Comparison of ENCODE assay signal across 16 cellular contexts in genomic region chr7:79506481-79506880, GRCh38. TPM values are rescaled to one million over a fixed set of nuclear protein-coding genes. Genes with fewer than 3 reads are reported as not detected.
DNase-seq lines count a peak whose midpoint lies in the region; ATAC-seq and TF ChIP-seq lines count a peak whose summit lies in the region.
"Had no signal": no experiment of that assay in that cellular context is flagged by ENCODE, and none has a peak within 500 bp of the region (broad histone marks: within the 10 kb centered on the region; RNA-seq: fewer than 3 reads in every experiment).

No MANE protein-coding gene starts in this region.

- CTCF ChIA-PET in activated CD4-positive, alpha-beta memory T cell treated with anti-CD3 and anti-CD28 coated beads, Interleukin-2, amount 10 ng/mL, durations not matched to agents 7 days and 5 days (lab: Charles Lee), result no interaction called here

- H3K4me1 Mint-ChIP-seq in activated CD4-positive, alpha-beta memory T cell treated with anti-CD3 and anti-CD28 coated beads, Interleukin-2, amount 10 ng/mL, durations not matched to agents 7 days and 5 days, result no peaks in the 10 kb centered on the region

- TF ChIP-seq CTCF in fibroblast of villous mesenchyme (IDR thresholded peaks at IDR 0.05; ENCODE audit: insufficient read depth, low read depth, low read length) (no peak), omental fat pad (IDR thresholded peaks at IDR 0.05) (no peak)

- H3K36me3 Mint-ChIP-seq in activated CD4-positive, alpha-beta memory T cell treated with anti-CD3 and anti-CD28 coated beads, Interleukin-2, amount 10 ng/mL, durations not matched to agents 7 days and 5 days (ENCODE audit: low read depth), result no peaks in the 10 kb centered on the region

- no peak overlapping the region for H3K4me3 ChIP-seq in fibroblast of villous mesenchyme (ENCODE audit: low read depth, low read length)
- H3K4me3 ChIP-seq: coronary artery, lung had no signal

- DNase-seq in ELR (ENCODE audit: low read depth) (peak; percentile 61), NCI-H226 (peak; percentile 89), fibroblast of villous mesenchyme (ENCODE audit: low read depth) (peak; percentile 36), omental fat pad (ENCODE audit: low spot score) (no peak), middle frontal gyrus (ENCODE audit: extremely low spot score, low spot score) (no peak), NCI-H510A (lab: John Stamatoyannopoulos, UW) (no peak)
- DNase-seq in activated CD4-positive, alpha-beta memory T cell treated with anti-CD3 and anti-CD28 coated beads, Interleukin-2, amount 10 ng/mL, durations not matched to agents 7 days and 5 days, result no peak
- no peak for DNase-seq in activated CD4-positive, alpha-beta T cell treated with anti-CD3 and anti-CD28 coated beads for 48 hours
- DNase-seq: activated CD8-positive, alpha-beta memory T cell treated with anti-CD3 and anti-CD28 coated beads for 24 hours; posterior cingulate gyrus; stimulated activated CD4-positive, alpha-beta T cell treated with anti-CD3 and anti-CD28 coated beads, Interleukin-2, amount 100 ng/mL, for 48 hours; stimulated activated naive CD8-positive, alpha-beta T cell treated with anti-CD3 and anti-CD28 coated beads, Interleukin-15, Interleukin-2, amounts not matched to agents 100 U/mL and 50 U/mL, for 24 hours had no signal

- peaks cover 5% of the 10 kb centered on the region for H3K9me3 Mint-ChIP-seq in activated CD4-positive, alpha-beta memory T cell treated with anti-CD3 and anti-CD28 coated beads, Interleukin-2, amount 10 ng/mL, durations not matched to agents 7 days and 5 days
- H3K9me3 Mint-ChIP-seq: T-helper 2 cell treated with Interferon-gamma antibody and Interleukin-4, amounts not matched to agents 5 μg/mL and 100 μg/mL, for 36 hours had no signal

- H3K27me3 Mint-ChIP-seq in activated CD4-positive, alpha-beta memory T cell treated with anti-CD3 and anti-CD28 coated beads, Interleukin-2, amount 10 ng/mL, durations not matched to agents 7 days and 5 days, result no peaks in the 10 kb centered on the region

- POLR2A ChIA-PET in activated CD4-positive, alpha-beta memory T cell treated with anti-CD3 and anti-CD28 coated beads, Interleukin-2, amount 10 ng/mL, durations not matched to agents 7 days and 5 days (lab: Charles Lee), result no interaction called here

- no peak overlapping the region for H3K27ac Mint-ChIP-seq in activated CD4-positive, alpha-beta memory T cell treated with anti-CD3 and anti-CD28 coated beads, Interleukin-2, amount 10 ng/mL, durations not matched to agents 7 days and 5 days
- H3K27ac Mint-ChIP-seq: activated naive CD4-positive, alpha-beta T cell treated with anti-CD3 and anti-CD28 coated beads, Interleukin-2, amount 50 U/mL, for 72 hours; T-helper 2 cell treated with Interferon-gamma antibody and Interleukin-4, amounts not matched to agents 5 μg/mL and 100 μg/mL, for 36 hours had no signal

- no peak overlapping the region for H3K4me3 Mint-ChIP-seq in activated CD4-positive, alpha-beta memory T cell treated with anti-CD3 and anti-CD28 coated beads, Interleukin-2, amount 10 ng/mL, durations not matched to agents 7 days and 5 days
- H3K4me3 Mint-ChIP-seq: T-helper 2 cell treated with Interferon-gamma antibody and Interleukin-4, amounts not matched to agents 5 μg/mL and 100 μg/mL, for 36 hours had no signal

- ATAC-seq in omental fat pad (ENCODE audit: low FRiP score), result peak; percentile 66
- ATAC-seq: activated naive CD4-positive, alpha-beta T cell treated with anti-CD3 and anti-CD28 coated beads, Interleukin-2, amount 50 U/mL, for 72 hours; stimulated activated naive CD8-positive, alpha-beta T cell treated with anti-CD3 and anti-CD28 coated beads, Interleukin-15, Interleukin-2, amounts not matched to agents 100 U/mL and 50 U/mL, for 24 hours had no signal

RNA-seq across cellular contexts. Expression of gene MAGI2, which starts 53.0 kb away (rescaled TPM):
- total RNA-seq in fibroblast of villous mesenchyme (20.0 and 24.6 TPM in 2 replicates), omental fat pad (10 to 100 TPM in 3 of 4 donors, 1 to 10 TPM in 1; 9.3 to 20.6 (median 13.2) TPM)
- under 1 TPM; 0.08 to 0.13 TPM for total RNA-seq in activated CD4-positive, alpha-beta memory T cell treated with anti-CD3 and anti-CD28 coated beads, Interleukin-2, amount 10 ng/mL, durations not matched to agents 7 days and 5 days

Comparison
In these comparisons a context has a peak if more than half of its experiments do, and no peak if none do; other contexts are left out.
1. DNase-seq: peak in ELR (single experiment), NCI-H226 (single experiment) and fibroblast of villous mesenchyme (single experiment); none in omental fat pad (single experiment), activated CD4-positive, alpha-beta memory T cell treated with anti-CD3 and anti-CD28 coated beads, Interleukin-2, amount 10 ng/mL, durations not matched to agents 7 days and 5 days (single experiment), activated CD4-positive, alpha-beta T cell treated with anti-CD3 and anti-CD28 coated beads for 48 hours (single experiment), middle frontal gyrus (single experiment) and NCI-H510A (single experiment).
2. RNA of gene MAGI2, which starts 53.0 kb away (total RNA-seq): 20.0 to 24.6 TPM in fibroblast of villous mesenchyme and 9.3 to 20.6 TPM in omental fat pad; 0.08 to 0.13 TPM in activated CD4-positive, alpha-beta memory T cell treated with anti-CD3 and anti-CD28 coated beads, Interleukin-2, amount 10 ng/mL, durations not matched to agents 7 days and 5 days; every median in the first group is over 4 times any median in the second.